Comparison of ENCODE assay signal across 27 cellular contexts in the genomic region with DNA sequence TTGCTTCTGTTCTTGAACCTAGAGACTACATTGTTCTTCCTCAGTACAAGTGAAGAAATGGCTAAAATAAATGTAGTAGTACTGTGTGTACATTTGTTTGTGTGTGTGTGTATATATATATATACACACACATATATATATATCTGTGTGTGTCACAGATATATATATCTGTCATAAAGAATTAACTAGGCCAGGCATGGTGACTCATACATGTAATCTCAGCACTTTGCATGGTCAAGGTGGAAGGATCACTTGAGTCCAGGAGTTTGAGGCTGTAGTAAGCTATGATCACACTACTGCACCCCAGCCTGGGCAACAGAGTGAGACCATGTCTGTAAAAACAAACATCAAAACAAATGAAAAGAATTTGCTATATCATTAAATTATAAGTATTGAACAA.
"Had no signal": no experiment of that assay in that cellular context is flagged by ENCODE, and none has a peak within 500 bp of the region (broad histone marks: within the 10 kb centered on the region; RNA-seq: fewer than 3 reads in every experiment).

No MANE protein-coding gene starts in this region.

- H3K4me3 ChIP-seq: ascending aorta had no signal

- H3K9me3 ChIP-seq: ascending aorta had no signal

- H3K27me3 ChIP-seq: ascending aorta had no signal

- H3K4me1 ChIP-seq: ascending aorta had no signal

- ATAC-seq: activated CD8-positive, alpha-beta T cell treated with anti-CD3 and anti-CD28 coated beads for 36 hours; activated naive CD8-positive, alpha-beta T cell treated with anti-CD3 and anti-CD28 coated beads, Interleukin-2, amount 50 U/mL, for 24 hours; activated T-cell treated with anti-CD3 and anti-CD28 coated beads, Interleukin-2, amount 50 U/mL, for 4 hours; activated T-cell treated with anti-CD3 and anti-CD28 coated beads, Interleukin-2, amount 50 U/mL, for 72 hours; activated T-helper 17 cell treated with anti-CD3 and anti-CD28 coated beads, Interleukin-2, amount 50 U/mL, for 72 hours had no signal

- DNase-seq: activated B cell treated with CpG ODN at 0.5 μM for 24 hours; activated CD4-positive, alpha-beta memory T cell treated with anti-CD3 and anti-CD28 coated beads for 36 hours; activated CD4-positive, alpha-beta T cell treated with anti-CD3 and anti-CD28 coated beads for 4 hours; activated CD4-positive, alpha-beta T cell treated with anti-CD3 and anti-CD28 coated beads, Interleukin-2, amount 10 ng/mL, durations not matched to agents 24 days and 14 days; activated CD4-positive, alpha-beta T cell treated with anti-CD3 and anti-CD28 coated beads, Interleukin-2, amount 50 U/mL, for 1 hour; activated CD4-positive, alpha-beta T cell treated with anti-CD3 and anti-CD28 coated beads, Interleukin-2, amount 50 U/mL, for 4 hours; activated CD4-positive, CD25-positive, alpha-beta regulatory T cell treated with anti-CD3 and anti-CD28 coated beads, Interleukin-2, amount 50 U/mL, for 72 hours; activated CD8-positive, alpha-beta memory T cell treated with anti-CD3 and anti-CD28 coated beads, Interleukin-2, amount 50 U/mL, for 4 hours; activated CD8-positive, alpha-beta T cell treated with anti-CD3 and anti-CD28 coated beads for 36 hours; activated effector memory CD4-positive, alpha-beta T cell treated with anti-CD3 and anti-CD28 coated beads, Interleukin-2, amount 50 U/mL, for 16 hours; activated naive CD4-positive, alpha-beta T cell treated with anti-CD3 and anti-CD28 coated beads, Interleukin-2, amount 10 ng/mL, durations not matched to agents 7 days and 5 days; activated naive CD4-positive, alpha-beta T cell treated with Interleukin-2 at 50 U/mL for 16 hours; activated naive CD8-positive, alpha-beta T cell treated with anti-CD3 and anti-CD28 coated beads, Interleukin-2, amount 10 ng/mL, durations not matched to agents 7 days and 5 days; activated naive CD8-positive, alpha-beta T cell treated with anti-CD3 and anti-CD28 coated beads, Interleukin-2, amount 50 U/mL, for 24 hours; activated T-cell treated with anti-CD3 and anti-CD28 coated beads for 4 hours; activated T-cell treated with anti-CD3 and anti-CD28 coated beads, Interleukin-2, amount 50 U/mL, for 1 hour; activated T-cell treated with anti-CD3 and anti-CD28 coated beads, Interleukin-2, amount 50 U/mL, for 4 hours; activated T-cell treated with anti-CD3 and anti-CD28 coated beads, Interleukin-2, amount 50 U/mL, for 72 hours; amygdala; anterior cingulate cortex; central memory CD4-positive, alpha-beta T cell; T-helper 1 cell; T-helper 2 cell; T-helper 9 cell had no signal

- H3K27ac ChIP-seq: ascending aorta, VCaP had no signal
